19 cellular contexts compared by ENCODE assay signal in the genomic region with DNA sequence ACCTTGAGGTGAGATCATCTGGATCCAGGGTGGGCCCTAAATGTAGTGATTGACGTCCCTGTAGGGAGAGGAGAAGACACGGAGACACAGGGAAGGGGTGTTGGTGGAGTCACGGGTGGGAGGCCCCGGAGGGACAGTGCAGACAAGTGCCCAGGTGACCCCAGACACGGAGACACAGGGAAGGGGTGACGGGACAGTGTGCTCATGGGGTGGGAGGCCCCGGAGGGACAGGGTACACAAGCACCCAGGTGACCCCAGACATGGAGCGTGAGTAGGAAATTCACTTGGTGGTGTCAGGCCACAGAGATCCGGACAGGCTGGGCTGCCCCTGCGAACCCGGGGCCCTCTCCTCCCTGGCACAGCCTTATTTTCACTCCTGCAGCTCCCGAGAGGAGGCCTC.
"Had no signal": no experiment of that assay in that cellular context is flagged by ENCODE, and none has a peak within 500 bp of the region (broad histone marks: within the 10 kb centered on the region; RNA-seq: fewer than 3 reads in every experiment).

No MANE protein-coding gene starts in this region.

- H3K4me1 ChIP-seq: adrenal gland had no signal

- H3K9me3 ChIP-seq: adrenal gland had no signal

- H3K36me3 Mint-ChIP-seq: type B pancreatic cell had no signal

- H3K27ac Mint-ChIP-seq: activated CD4-positive, alpha-beta T cell treated with anti-CD3 and anti-CD28 coated beads, Interleukin-2, amount 10 ng/mL, durations not matched to agents 24 days and 14 days; activated CD8-positive, alpha-beta T cell treated with anti-CD3 and anti-CD28 coated beads for 36 hours; activated naive CD4-positive, alpha-beta T cell treated with anti-CD3 and anti-CD28 coated beads for 36 hours; activated T-cell treated with anti-CD3 and anti-CD28 coated beads, Interleukin-2, amount 50 U/mL, for 24 hours; activated T-helper 2 cell treated with anti-CD3 and anti-CD28 coated beads, Interferon-gamma antibody, Interleukin-2, Interleukin-4, amounts not matched to agents 10 μg/mL and 5 μg/mL and 100 μg/mL, durations not matched to agents 14 hours and 24 hours and 36 hours; effector memory CD8-positive, alpha-beta T cell; stimulated activated naive CD8-positive, alpha-beta T cell treated with anti-CD3 and anti-CD28 coated beads, Interleukin-15, Interleukin-2, amounts not matched to agents 100 ng/mL and 50 ng/mL, for 24 hours; type B pancreatic cell had no signal

- H3K27ac ChIP-seq: adrenal gland, epithelial cell of prostate had no signal

- ATAC-seq: activated CD8-positive, alpha-beta T cell treated with anti-CD3 and anti-CD28 coated beads for 36 hours; effector memory CD8-positive, alpha-beta T cell had no signal

- H3K9me3 Mint-ChIP-seq: activated CD4-positive, alpha-beta T cell treated with anti-CD3 and anti-CD28 coated beads, Interleukin-2, amount 10 ng/mL, durations not matched to agents 24 days and 14 days; activated CD8-positive, alpha-beta T cell treated with anti-CD3 and anti-CD28 coated beads for 36 hours; activated naive CD4-positive, alpha-beta T cell treated with anti-CD3 and anti-CD28 coated beads for 36 hours; activated T-cell treated with anti-CD3 and anti-CD28 coated beads, Interleukin-2, amount 50 U/mL, for 24 hours; activated T-helper 2 cell treated with anti-CD3 and anti-CD28 coated beads, Interferon-gamma antibody, Interleukin-2, Interleukin-4, amounts not matched to agents 10 μg/mL and 5 μg/mL and 100 μg/mL, durations not matched to agents 14 hours and 24 hours and 36 hours; effector memory CD8-positive, alpha-beta T cell; stimulated activated naive CD8-positive, alpha-beta T cell treated with anti-CD3 and anti-CD28 coated beads, Interleukin-15, Interleukin-2, amounts not matched to agents 100 ng/mL and 50 ng/mL, for 24 hours; type B pancreatic cell had no signal

- H3K4me3 Mint-ChIP-seq: activated CD4-positive, alpha-beta T cell treated with anti-CD3 and anti-CD28 coated beads, Interleukin-2, amount 10 ng/mL, durations not matched to agents 24 days and 14 days; activated CD8-positive, alpha-beta T cell treated with anti-CD3 and anti-CD28 coated beads for 36 hours; activated naive CD4-positive, alpha-beta T cell treated with anti-CD3 and anti-CD28 coated beads for 36 hours; activated T-cell treated with anti-CD3 and anti-CD28 coated beads, Interleukin-2, amount 50 U/mL, for 24 hours; effector memory CD8-positive, alpha-beta T cell; stimulated activated naive CD8-positive, alpha-beta T cell treated with anti-CD3 and anti-CD28 coated beads, Interleukin-15, Interleukin-2, amounts not matched to agents 100 ng/mL and 50 ng/mL, for 24 hours; type B pancreatic cell had no signal

- H3K36me3 ChIP-seq: adrenal gland had no signal

- DNase-seq: activated CD4-positive, alpha-beta T cell treated with anti-CD3 and anti-CD28 coated beads, Interleukin-2, amount 10 ng/mL, durations not matched to agents 24 days and 14 days; activated CD4-positive, CD25-positive, alpha-beta regulatory T cell; activated CD8-positive, alpha-beta T cell treated with anti-CD3 and anti-CD28 coated beads for 36 hours; activated naive CD4-positive, alpha-beta T cell treated with anti-CD3 and anti-CD28 coated beads for 36 hours; activated T-cell treated with anti-CD3 and anti-CD28 coated beads, Interleukin-2, amount 50 U/mL, for 24 hours; adrenal gland; effector memory CD8-positive, alpha-beta T cell; foreskin melanocyte; hypothalamus; islet precursor cell; nucleus accumbens; stimulated activated CD4-positive, alpha-beta T cell treated with anti-CD3 and anti-CD28 coated beads, Interleukin-12 subunit alpha, Interleukin-12 subunit beta, amount 100 ng/mL, for 4 hours; stimulated activated CD4-positive, alpha-beta T cell treated with anti-CD3 and anti-CD28 coated beads, Interleukin-1b, Interleukin-23, amount 100 ng/mL, for 48 hours; stimulated activated CD8-positive, alpha-beta memory T cell treated with anti-CD3 and anti-CD28 coated beads, Interleukin-4, amount 100 ng/mL, for 48 hours; T1000 had no signal

- H3K4me3 ChIP-seq: adrenal gland had no signal

- H3K27me3 Mint-ChIP-seq: activated CD4-positive, alpha-beta T cell treated with anti-CD3 and anti-CD28 coated beads, Interleukin-2, amount 10 ng/mL, durations not matched to agents 24 days and 14 days; stimulated activated naive CD8-positive, alpha-beta T cell treated with anti-CD3 and anti-CD28 coated beads, Interleukin-15, Interleukin-2, amounts not matched to agents 100 ng/mL and 50 ng/mL, for 24 hours; type B pancreatic cell had no signal

- H3K4me1 Mint-ChIP-seq: activated CD4-positive, alpha-beta T cell treated with anti-CD3 and anti-CD28 coated beads, Interleukin-2, amount 10 ng/mL, durations not matched to agents 24 days and 14 days had no signal
